ENCODE assay signal across 3 cellular contexts in genomic region chr4:155336242-155336641, GRCh38.
TF ChIP-seq lines count a peak whose summit lies in the region.

No MANE protein-coding gene starts in this region.

TF ChIP-seq in HepG2, 621 proteins besides CTCF, POLR2A, EP300 and RAD21:
- TF ChIP-seq THAP11 (CRISPR knock-in tag; IDR thresholded peaks at IDR 0.05): no peak
- TF ChIP-seq MAFF (IDR thresholded peaks at IDR 0.05; ENCODE audit: low read depth, low read length): peak; percentile 95
- TF ChIP-seq MAFK (conservative IDR thresholded peaks at IDR 0.05 in 1 of 2, IDR thresholded peaks at IDR 0.05 in 1 of 2; ENCODE audit: low read length in 2 of 2): peak; percentile 92 to 97
- no peak for TF ChIP-seq ZNF644 (CRISPR knock-in tag; IDR thresholded peaks at IDR 0.05; ENCODE audit: low read depth)
- no peak for TF ChIP-seq MIER2 (CRISPR knock-in tag; IDR thresholded peaks at IDR 0.05)
TF ChIP-seq in HepG2: peak in this region for 2.

TF ChIP-seq in K562, 482 proteins besides CTCF, POLR2A, EP300 and RAD21 (continues in another document):
- TF ChIP-seq MGA (IDR thresholded peaks at IDR 0.05) (no peak), MTA1 (IDR thresholded peaks at IDR 0.05; ENCODE audit: borderline replicate concordance) (no peak), C11orf30 (IDR thresholded peaks at IDR 0.05; ENCODE audit: low read depth) (peak; percentile 57; the same call in 1 of the 2 replicates), GTF2E2 (tag; IDR thresholded peaks at IDR 0.05) (no peak), MYC (IDR thresholded peaks at IDR 0.05; ENCODE audit: low read depth, low read length) (no peak), MYC (CRISPR knock-in tag; IDR thresholded peaks at IDR 0.05; ENCODE audit: borderline replicate concordance, low read depth) (no peak), MCM5 (IDR thresholded peaks at IDR 0.05; ENCODE audit: low read depth) (no peak)

TF ChIP-seq in H1, 55 proteins besides CTCF, POLR2A, EP300 and RAD21:
- TF ChIP-seq POU5F1 (IDR thresholded peaks at IDR 0.05; ENCODE audit: low read depth, low read length) (no peak), MAFK (IDR thresholded peaks at IDR 0.05; ENCODE audit: low read depth, low read length) (peak; percentile 71; the same call in 1 of the 2 replicates)
TF ChIP-seq in H1: peak in this region for 1.
